ENCODE assay signal across 3 cellular contexts in genomic region chr2:86851581-86851980, GRCh38. TPM values are rescaled to one million over a fixed set of nuclear protein-coding genes. Genes with fewer than 3 reads are reported as not detected.
"Had no signal": no experiment of that assay in that cellular context is flagged by ENCODE, and none has a peak within 500 bp of the region (broad histone marks: within the 10 kb centered on the region; RNA-seq: fewer than 3 reads in every experiment).

No MANE protein-coding gene starts in this region.

RNA-seq across cellular contexts. Expression of gene CD8B, which starts 10.1 kb away (rescaled TPM):
- total RNA-seq: bronchial epithelial cell, LHCN-M2, SJCRH30 had no signal
